ENCODE assay signal across 29 cellular contexts in the genomic region with DNA sequence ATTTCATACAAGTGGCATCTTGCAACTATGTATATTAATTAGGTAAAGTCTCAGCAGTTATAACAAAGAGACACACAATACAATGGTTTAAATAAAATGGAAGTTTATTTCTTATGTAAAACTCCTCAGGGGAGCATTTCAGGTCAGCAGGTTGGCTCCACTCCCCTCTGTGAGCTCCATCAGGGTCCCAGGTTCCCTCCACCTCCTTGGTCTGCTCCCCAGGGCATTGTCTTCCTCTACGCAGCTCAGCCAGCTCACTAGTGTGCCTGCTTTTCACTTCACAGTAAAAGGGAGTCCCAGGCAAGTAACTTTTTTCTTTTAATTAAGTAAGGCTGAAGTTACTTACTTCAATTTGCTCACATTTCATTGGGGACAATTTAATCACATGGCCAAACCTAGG.
"Had no signal": no experiment of that assay in that cellular context is flagged by ENCODE, and none has a peak within 500 bp of the region (broad histone marks: within the 10 kb centered on the region; RNA-seq: fewer than 3 reads in every experiment).

No MANE protein-coding gene starts in this region.

- H3K27me3 ChIP-seq: left lung, ovary, right atrium auricular region, right lobe of liver, stomach, testis, thyroid gland, transverse colon, upper lobe of left lung, vagina had no signal

- H3K27me3 Mint-ChIP-seq: stimulated activated memory B cell treated with anti-CD40 and anti-IgM and Interleukin-4, amounts not matched to agents 10 μg/mL and 1 μg/mL and 100 μg/mL, for 72 hours had no signal

- H3K4me3 Mint-ChIP-seq: immature natural killer cell; mesothelial cell of epicardium; naive B cell; natural killer cell; nephron progenitor cell; stimulated activated memory B cell treated with anti-CD40 and anti-IgM and Interleukin-4, amounts not matched to agents 10 μg/mL and 1 μg/mL and 100 μg/mL, for 72 hours had no signal

- ATAC-seq: left colon; left lung; lower lobe of right lung; natural killer cell; right lobe of liver; stimulated activated memory B cell treated with anti-CD40 and anti-IgM and Interleukin-4, amounts not matched to agents 10 μg/mL and 1 μg/mL and 100 μg/mL, for 72 hours; stimulated activated naive CD8-positive, alpha-beta T cell treated with anti-CD3 and anti-CD28 coated beads, Interleukin-15, Interleukin-2, amounts not matched to agents 100 U/mL and 50 U/mL, for 24 hours had no signal

- H3K9me3 Mint-ChIP-seq: immature natural killer cell, natural killer cell had no signal

- H3K4me1 Mint-ChIP-seq: immature natural killer cell; mesothelial cell of epicardium; naive B cell; natural killer cell; stimulated activated memory B cell treated with anti-CD40 and anti-IgM and Interleukin-4, amounts not matched to agents 10 μg/mL and 1 μg/mL and 100 μg/mL, for 72 hours had no signal

- H3K4me1 ChIP-seq: left lung, lower lobe of right lung, right atrium auricular region, stomach, testis, thyroid gland, transverse colon, vagina had no signal

- DNase-seq: hippocampal formation; immature natural killer cell; kidney; left colon; left lung; lower lobe of right lung; mammary epithelial cell; mesendoderm; naive B cell; natural killer cell; nephron progenitor cell; ovary; right lobe of liver; stimulated activated CD4-positive, alpha-beta T cell treated with anti-CD3 and anti-CD28 coated beads, Interleukin-1b, Interleukin-23, amount 100 ng/mL, for 48 hours; stimulated activated CD4-positive, alpha-beta T cell treated with anti-CD3 and anti-CD28 coated beads, Interleukin-2, amount 100 ng/mL, for 48 hours; stimulated activated CD4-positive, alpha-beta T cell treated with anti-CD3 and anti-CD28 coated beads, Interleukin-4, amount 100 ng/mL, for 4 hours; stimulated activated CD8-positive, alpha-beta memory T cell treated with anti-CD3 and anti-CD28 coated beads, Interleukin-4, amount 100 ng/mL, for 48 hours; stimulated activated naive CD8-positive, alpha-beta T cell treated with anti-CD3 and anti-CD28 coated beads, Interleukin-15, Interleukin-2, amounts not matched to agents 100 U/mL and 50 U/mL, for 24 hours; stomach; testis; thyroid gland; transverse colon; upper lobe of left lung had no signal

- H3K4me2 ChIP-seq: smooth muscle cell had no signal

- H3K27ac ChIP-seq: left lung, lower lobe of right lung, ovary, right atrium auricular region, right lobe of liver, stomach, testis, thyroid gland, transverse colon, upper lobe of left lung, vagina had no signal

- H3K27ac Mint-ChIP-seq: immature natural killer cell; mesothelial cell of epicardium; naive B cell; natural killer cell; nephron progenitor cell; progenitor cell of endocrine pancreas; stimulated activated memory B cell treated with anti-CD40 and anti-IgM and Interleukin-4, amounts not matched to agents 10 μg/mL and 1 μg/mL and 100 μg/mL, for 72 hours had no signal

- H3K36me3 ChIP-seq: left lung, lower lobe of right lung, ovary, right atrium auricular region, right lobe of liver, stomach, thyroid gland, transverse colon, upper lobe of left lung, vagina had no signal

- H3K9me3 ChIP-seq: lower lobe of right lung, ovary, right atrium auricular region, right lobe of liver, testis, thyroid gland, transverse colon, upper lobe of left lung, vagina had no signal

- H3K4me3 ChIP-seq: left lung, lower lobe of right lung, ovary, right atrium auricular region, right lobe of liver, smooth muscle cell, stomach, testis, thyroid gland, transverse colon, upper lobe of left lung, vagina had no signal

- H3K36me3 Mint-ChIP-seq: naive B cell; natural killer cell; stimulated activated memory B cell treated with anti-CD40 and anti-IgM and Interleukin-4, amounts not matched to agents 10 μg/mL and 1 μg/mL and 100 μg/mL, for 72 hours had no signal
